11 cellular contexts compared by ENCODE assay signal in genomic region chr5:32223972-32224608, GRCh38. TPM values are rescaled to one million over a fixed set of nuclear protein-coding genes. Genes with fewer than 3 reads are reported as not detected.
DNase-seq lines count a peak whose midpoint lies in the region; ATAC-seq, FAIRE-seq and TF ChIP-seq lines count a peak whose summit lies in the region.
"Had no signal": no experiment of that assay in that cellular context is flagged by ENCODE, and none has a peak within 500 bp of the region (broad histone marks: within the 10 kb centered on the region; RNA-seq: fewer than 3 reads in every experiment).

No MANE protein-coding gene starts in this region.

- TF ChIP-seq POLR2A in tibial nerve (IDR thresholded peaks at IDR 0.05) (no peak), GM12891 (IDR thresholded peaks at IDR 0.05; ENCODE audit: low read depth, low read length) (no peak)

- TF ChIP-seq CTCF in MCF 10A (IDR thresholded peaks at IDR 0.05; ENCODE audit: unreplicated experiment) (no peak), tibial nerve (IDR thresholded peaks at IDR 0.05) (no peak), smooth muscle cell (IDR thresholded peaks at IDR 0.05; ENCODE audit: borderline replicate concordance, insufficient read depth, poor library complexity, severe bottlenecking) (no peak)

- no peak for TF ChIP-seq EP300 in tibial nerve (IDR thresholded peaks at IDR 0.05)

- peak overlapping the region in 3 of 4 donors; percentile 8 to 84 (median 83) for H3K27ac ChIP-seq in tibial nerve
- no peak overlapping the region for H3K27ac ChIP-seq in smooth muscle cell (ENCODE audit: low read depth)

- no peaks in the 10 kb centered on the region for H3K9me3 ChIP-seq in tibial nerve
- no peaks in the 10 kb centered on the region for H3K9me3 ChIP-seq in smooth muscle cell (replicated peaks; ENCODE audit: low read depth)

- ATAC-seq in HG03469 (IDR thresholded peaks at IDR 0.05; ENCODE audit: unreplicated experiment) = no peak
- ATAC-seq: GM12878 had no signal

- peaks cover 13% of the 10 kb centered on the region for H3K36me3 Mint-ChIP-seq in MCF 10A (ENCODE audit: insufficient read depth, unreplicated experiment)

- H3K4me1 ChIP-seq in tibial nerve (peaks cover 0 to 25% (median 10%) of the 10 kb centered on the region in 4 donors), smooth muscle cell (ENCODE audit: low read depth) (no peaks in the 10 kb centered on the region)

- no peak overlapping the region for H3K4me3 Mint-ChIP-seq in MCF 10A (ENCODE audit: unreplicated experiment)
- H3K4me3 Mint-ChIP-seq: activated naive CD4-positive, alpha-beta T cell treated with anti-CD3 and anti-CD28 coated beads for 36 hours; T-helper 1 cell treated with Interleukin-12 subunit alpha and Interleukin-12 subunit beta and Interleukin-4 antibody, amounts not matched to agents 30 μg/mL and 1 μg/mL, for 36 hours had no signal

- H3K36me3 ChIP-seq in tibial nerve (peaks cover 0 to 11% (median 0%) of the 10 kb centered on the region in 3 donors), smooth muscle cell (ENCODE audit: low read depth) (no peaks in the 10 kb centered on the region)

- H3K4me3 ChIP-seq in tibial nerve (no peak overlapping the region), smooth muscle cell (no peak overlapping the region)
- H3K4me3 ChIP-seq: GM12878 had no signal

- peak; percentile 72 for DNase-seq in HT-29 (ENCODE audit: low spot score)
- peak; percentile 42 for DNase-seq in MCF 10A (ENCODE audit: unreplicated experiment)
- peak; percentile 66 for DNase-seq in iPS-NIHi7 (ENCODE audit: extremely low spot score)
- no peak for DNase-seq in tibial nerve (ENCODE audit: low spot score in 2 of 2)
- no peak for DNase-seq in activated naive CD4-positive, alpha-beta T cell treated with Interleukin-2 at 50 U/mL for 16 hours
- no peak for DNase-seq in smooth muscle cell (lab: John Stamatoyannopoulos, UW; ENCODE audit: unreplicated experiment)
- no peak for DNase-seq in GM12891 (ENCODE audit: insufficient read length, low spot score)
- DNase-seq: activated naive CD4-positive, alpha-beta T cell treated with anti-CD3 and anti-CD28 coated beads for 36 hours had no signal

- no peaks in the 10 kb centered on the region for H3K79me2 ChIP-seq in smooth muscle cell (ENCODE audit: low read depth)

- no peaks in the 10 kb centered on the region for H3K27me3 Mint-ChIP-seq in MCF 10A (ENCODE audit: insufficient read depth, unreplicated experiment)

- POLR2A ChIA-PET in MCF 10A (lab: Yijun Ruan, JAX) = no interaction called here

- FAIRE-seq in GM12891 (lab: Jason Lieb, UNC) = no peak
- FAIRE-seq: GM12878 had no signal

- 45 to 47% methylated on average over 1 of the region's 1 CpG for WGBS in tibial nerve, 2 donors
- WGBS in smooth muscle cell (ENCODE audit: low lambda C conversion rate) = 12% methylated on average over 1 of the region's 1 CpG

- no peaks in the 10 kb centered on the region for H3F3A ChIP-seq in smooth muscle cell (ENCODE audit: low read depth)

- no peak overlapping the region for H2AFZ ChIP-seq in smooth muscle cell (ENCODE audit: low read depth)

- no TSS peak for BruUV-seq in MCF 10A (replicated peaks; lab: Mats Ljungman, UMichigan)

- no peaks in the 10 kb centered on the region for H3K4me1 Mint-ChIP-seq in MCF 10A (ENCODE audit: insufficient read depth, unreplicated experiment)

- no peaks in the 10 kb centered on the region for H3K9me3 Mint-ChIP-seq in MCF 10A (ENCODE audit: unreplicated experiment)
- H3K9me3 Mint-ChIP-seq: activated naive CD4-positive, alpha-beta T cell treated with anti-CD3 and anti-CD28 coated beads for 36 hours; T-helper 1 cell treated with Interleukin-12 subunit alpha and Interleukin-12 subunit beta and Interleukin-4 antibody, amounts not matched to agents 30 μg/mL and 1 μg/mL, for 36 hours had no signal

- intact Hi-C loops in MCF 10A (cut with micrococcal nuclease) = no loop called here

- no peak overlapping the region for H3K27ac Mint-ChIP-seq in MCF 10A (ENCODE audit: low read depth, unreplicated experiment)
- H3K27ac Mint-ChIP-seq: activated naive CD4-positive, alpha-beta T cell treated with anti-CD3 and anti-CD28 coated beads for 36 hours; T-helper 1 cell treated with Interleukin-12 subunit alpha and Interleukin-12 subunit beta and Interleukin-4 antibody, amounts not matched to agents 30 μg/mL and 1 μg/mL, for 36 hours had no signal

- no peak overlapping the region for H3K9ac ChIP-seq in smooth muscle cell (ENCODE audit: low read depth)

- H4K20me1 ChIP-seq in smooth muscle cell (ENCODE audit: low read depth) = no peaks in the 10 kb centered on the region

- H3K4me2 ChIP-seq in smooth muscle cell = no peak overlapping the region

- CTCF ChIA-PET in MCF 10A (lab: Yijun Ruan, JAX) = interaction anchor here (0.5 to 2.9 kb wide), 2 partner anchors 9 to 53 kb away, joined by 5 to 18 read pairs; no protein-coding TSS in a partner anchor

- H3K27me3 ChIP-seq in tibial nerve (no peaks in the 10 kb centered on the region), smooth muscle cell (ENCODE audit: low read depth) (no peaks in the 10 kb centered on the region)

TF ChIP-seq in GM12891, 5 proteins besides CTCF, POLR2A, EP300 and RAD21:
- TF ChIP-seq PAX5 (IDR thresholded peaks at IDR 0.05; ENCODE audit: insufficient read depth, low read length, severe bottlenecking) = no peak
- no peak for TF ChIP-seq POLR2AphosphoS5 (IDR thresholded peaks at IDR 0.05; ENCODE audit: low read depth, low read length)
- no peak for TF ChIP-seq SPI1 (IDR thresholded peaks at IDR 0.05; ENCODE audit: low read depth, low read length)

RNA-seq across cellular contexts. Expression of gene GOLPH3, which starts 50.0 kb away (rescaled TPM):
- 132 and 158 TPM in 2 replicates for total RNA-seq in HT-29 (2014; rRNA removed; shearing (Covaris generic))
- total RNA-seq in MCF 10A (2022) (69.5 and 89.6 TPM in 2 replicates), tibial nerve (100 to 1,000 TPM in 2 of 4 donors, 10 to 100 TPM in 2; 90.6 to 115 (median 102) TPM), smooth muscle cell (108 and 112 TPM in 2 replicates)
- polyA plus RNA-seq in smooth muscle cell = 91.6 and 95.3 TPM in 2 replicates
- 24.8 TPM for polyA plus RNA-seq in GM12891 (2012; ENCODE audit: low read depth, missing spikeins)

Comparison
In these comparisons a context has a peak if more than half of its experiments do, and no peak if none do; other contexts are left out.
1. DNase-seq: peak in HT-29 (single experiment), MCF 10A (single experiment) and iPS-NIHi7 (single experiment); none in tibial nerve (0 of 2), activated naive CD4-positive, alpha-beta T cell treated with Interleukin-2 at 50 U/mL for 16 hours (single experiment), smooth muscle cell (single experiment) and GM12891 (single experiment).